9 cellular contexts compared by ENCODE assay signal in genomic region chr1:85494957-85495266, GRCh38. TPM values are rescaled to one million over a fixed set of nuclear protein-coding genes. Genes with fewer than 3 reads are reported as not detected.
DNase-seq lines count a peak whose midpoint lies in the region; FAIRE-seq and TF ChIP-seq lines count a peak whose summit lies in the region.
"Had no signal": no experiment of that assay in that cellular context is flagged by ENCODE, and none has a peak within 500 bp of the region (broad histone marks: within the 10 kb centered on the region; RNA-seq: fewer than 3 reads in every experiment).

No MANE protein-coding gene starts in this region.

- intact Hi-C loops in mammary epithelial cell (cut with micrococcal nuclease): loop anchor here (1.0 to 10.0 kb wide), 9 partner anchors 62 to 390 kb away; partner anchors contain the start of gene ZNHIT6

- in situ Hi-C loops in mammary epithelial cell (cut with MboI; ENCODE audit: low sequenced_read_pairs in 2 of 2): loop anchor here (10.0 to 25.0 kb wide), 3 partner anchors 80 to 392 kb away; no protein-coding TSS in a partner anchor

- H3K18ac ChIP-seq in mesenchymal stem cell (ENCODE audit: low read depth in 1 of 2, low read length in 2 of 2): no peak overlapping the region

- 0% methylated on average over 2 of the region's 2 CpGs for WGBS in mammary epithelial cell (ENCODE audit: low coverage, missing lambda C conversion rate)
- 48% methylated on average over 2 of the region's 2 CpGs for WGBS in mesenchymal stem cell

- no peak overlapping the region for H3K14ac ChIP-seq in mesenchymal stem cell (ENCODE audit: low read length in 2 of 2)

- CTCF ChIA-PET in mammary epithelial cell (lab: Charles Lee; ENCODE audit: low non-redundant PET): no interaction called here

- no peaks in the 10 kb centered on the region for H3K36me3 ChIP-seq in mammary epithelial cell (ENCODE audit: insufficient read depth, low read length)
- H3K36me3 ChIP-seq in mesenchymal stem cell (ENCODE audit: control insufficient read depth in 1 of 2, insufficient read depth in 2 of 2, low read depth in 1 of 2, low read length in 2 of 2): peaks cover 0 to 14% of the 10 kb centered on the region in 2 experiments

- no peaks in the 10 kb centered on the region for H3K27me3 ChIP-seq in mammary epithelial cell (ENCODE audit: insufficient read depth, low read length)
- no peaks in the 10 kb centered on the region for H3K27me3 ChIP-seq in mesenchymal stem cell (ENCODE audit: control insufficient read depth in 1 of 2, insufficient read depth in 1 of 2, low read length in 2 of 2)

- H3K9ac ChIP-seq in mammary epithelial cell (ENCODE audit: insufficient read depth, low read length): no peak overlapping the region
- H3K9ac ChIP-seq in mesenchymal stem cell (ENCODE audit: low read length): no peak overlapping the region

- H3K4me2 ChIP-seq in mammary epithelial cell (ENCODE audit: insufficient read depth, low read depth, low read length) (peak overlapping the region; percentile 66), mesenchymal stem cell (ENCODE audit: low read length, poor library complexity, severe bottlenecking) (no peak overlapping the region)

- TF ChIP-seq CTCF in mammary epithelial cell (conservative IDR thresholded peaks at IDR 0.05 in 1 of 2, IDR thresholded peaks at IDR 0.05 in 1 of 2; ENCODE audit: extremely low read depth in 1 of 2, insufficient read depth in 1 of 2, low read depth in 1 of 2, low read length in 2 of 2): peak; percentile 81 to 84
- no peak for TF ChIP-seq CTCF in GM20000 (IDR thresholded peaks at IDR 0.05; ENCODE audit: extremely low read depth, missing control alignments)

- H2BK120ac ChIP-seq in mesenchymal stem cell (ENCODE audit: low read depth, low read length): no peak overlapping the region

- H3K9me3 ChIP-seq in mammary epithelial cell (replicated peaks; ENCODE audit: insufficient read depth, low read length) (no peaks in the 10 kb centered on the region), mesenchymal stem cell (ENCODE audit: control insufficient read depth, low read length) (no peaks in the 10 kb centered on the region)

- H3K4me1 ChIP-seq in mammary epithelial cell (ENCODE audit: insufficient read depth, low read length) (peaks cover 24% of the 10 kb centered on the region), mesenchymal stem cell (ENCODE audit: control insufficient read depth, insufficient read depth, low read depth, low read length) (peaks cover 5% of the 10 kb centered on the region)

- no peak overlapping the region for H3K23ac ChIP-seq in mesenchymal stem cell (ENCODE audit: low read length in 2 of 2)

- H2BK12ac ChIP-seq in mesenchymal stem cell (ENCODE audit: low read length in 2 of 2): no peak overlapping the region

- H3K4ac ChIP-seq in mesenchymal stem cell (ENCODE audit: low read depth in 1 of 2, low read length in 2 of 2): no peak overlapping the region

- peak overlapping the region; percentile 67 for H3K27ac ChIP-seq in mammary epithelial cell (ENCODE audit: insufficient read depth, low read depth, low read length)
- H3K27ac ChIP-seq in mesenchymal stem cell (ENCODE audit: low read length, poor library complexity, severe bottlenecking): no peak overlapping the region

- H2AK5ac ChIP-seq in mesenchymal stem cell (ENCODE audit: low read length, severe bottlenecking): no peak overlapping the region

- no peak overlapping the region for H4K8ac ChIP-seq in mesenchymal stem cell (ENCODE audit: low read length)

- no peak overlapping the region for H2BK15ac ChIP-seq in mesenchymal stem cell (ENCODE audit: low read depth, poor library complexity, severe bottlenecking)

- no peaks in the 10 kb centered on the region for H3K79me2 ChIP-seq in mammary epithelial cell (ENCODE audit: insufficient read depth, low read length)

- FAIRE-seq in HTR-8/SVneo (lab: Jason Lieb, UNC): no peak
- FAIRE-seq: small intestine had no signal

- H3K4me3 ChIP-seq in mammary epithelial cell (replicated peaks in 1 of 3; ENCODE audit: insufficient read depth in 1 of 3, low read depth in 2 of 3, low read length in 3 of 3) (no peak overlapping the region), mesenchymal stem cell (ENCODE audit: insufficient read depth in 1 of 2, low read depth in 1 of 2, low read length in 2 of 2) (no peak overlapping the region)

- H4K91ac ChIP-seq in mesenchymal stem cell (ENCODE audit: low read length): no peak overlapping the region

- peaks cover 3% of the 10 kb centered on the region for H3K79me1 ChIP-seq in mesenchymal stem cell (replicated peaks; ENCODE audit: low read length, poor library complexity, severe bottlenecking)

- dilution Hi-C loops in mammary epithelial cell (cut with HindIII; ENCODE audit: low sequenced_read_pairs): no loop called here

- no peak overlapping the region for H2BK5ac ChIP-seq in mesenchymal stem cell (ENCODE audit: low read depth, low read length, poor library complexity, severe bottlenecking)

- BruUV-seq in mammary epithelial cell (replicated peaks; lab: Mats Ljungman, UMichigan): no TSS peak

- H2AFZ ChIP-seq in mammary epithelial cell (ENCODE audit: low read depth, low read length) (peak overlapping the region; percentile 40), mesenchymal stem cell (ENCODE audit: low read depth, low read length) (no peak overlapping the region)

- peak; percentile 10 for DNase-seq in Ammon's horn (ENCODE audit: low spot score)
- DNase-seq in HTR-8/SVneo (ENCODE audit: insufficient read length, low spot score): peak; percentile 9
- DNase-seq in mammary epithelial cell: peak; percentile 70
- peak; percentile 50 for DNase-seq in mesenchymal stem cell
- DNase-seq in C1 segment of cervical spinal cord (lab: John Stamatoyannopoulos, UW): no peak
- no peak for DNase-seq in activated CD8-positive, alpha-beta memory T cell treated with anti-CD3 and anti-CD28 coated beads, Interleukin-2, amount 50 U/mL, for 48 hours
- DNase-seq in NCI-H345 (lab: John Stamatoyannopoulos, UW): no peak
- no peak for DNase-seq in GM20000 (ENCODE audit: low spot score)

- no peaks in the 10 kb centered on the region for H4K20me1 ChIP-seq in mammary epithelial cell (ENCODE audit: insufficient read depth, low read length)

RNA-seq across cellular contexts. Expression of gene DDAH1, which starts 30.0 kb away (rescaled TPM):
- total RNA-seq in mammary epithelial cell: 10 to 100 TPM in 1 of 2 donors, 1 to 10 TPM in 1; 5.1 to 15.8 TPM
- 7.6 TPM for polyA plus RNA-seq in mammary epithelial cell
- polyA minus RNA-seq in mammary epithelial cell: 12.0 TPM
- polyA plus RNA-seq in mesenchymal stem cell (2013, experiment 1 of 2): 48.3 TPM
- 48.6 TPM for polyA plus RNA-seq in mesenchymal stem cell (2013, experiment 2 of 2)

Comparison
In these comparisons a context has a peak if more than half of its experiments do, and no peak if none do; other contexts are left out.
1. DNase-seq: peak in Ammon's horn (single experiment), HTR-8/SVneo (single experiment), mammary epithelial cell (single experiment) and mesenchymal stem cell (single experiment); none in C1 segment of cervical spinal cord (0 of 14), activated CD8-positive, alpha-beta memory T cell treated with anti-CD3 and anti-CD28 coated beads, Interleukin-2, amount 50 U/mL, for 48 hours (single experiment), NCI-H345 (single experiment) and GM20000 (single experiment).